ENCODE assay signal across 15 cellular contexts in genomic region chrX:130778773-130779172, GRCh38.
"Had no signal": no experiment of that assay in that cellular context is flagged by ENCODE, and none has a peak within 500 bp of the region (broad histone marks: within the 10 kb centered on the region; RNA-seq: fewer than 3 reads in every experiment).

No MANE protein-coding gene starts in this region.

- H3K27ac Mint-ChIP-seq: activated CD4-positive, alpha-beta memory T cell treated with anti-CD3 and anti-CD28 coated beads for 36 hours; natural killer cell treated with Interleukin-12 subunit alpha and Interleukin-12 subunit beta and Interleukin-15 and Interleukin-18, amount 100 ng/mL, for 72 hours; progenitor cell of endocrine pancreas; stimulated activated memory B cell treated with anti-CD40 and anti-IgM and Interleukin-4, amounts not matched to agents 10 μg/mL and 1 μg/mL and 100 μg/mL, for 72 hours had no signal

- H3K27me3 Mint-ChIP-seq: activated CD4-positive, alpha-beta memory T cell treated with anti-CD3 and anti-CD28 coated beads for 36 hours; progenitor cell of endocrine pancreas; stimulated activated memory B cell treated with anti-CD40 and anti-IgM and Interleukin-4, amounts not matched to agents 10 μg/mL and 1 μg/mL and 100 μg/mL, for 72 hours had no signal

- H3K27ac ChIP-seq: colonic mucosa, right lobe of liver, spleen had no signal

- ATAC-seq: left colon; natural killer cell treated with Interleukin-12 subunit alpha and Interleukin-12 subunit beta and Interleukin-15 and Interleukin-18, amount 100 ng/mL, for 72 hours; right lobe of liver; stimulated activated memory B cell treated with anti-CD40 and anti-IgM and Interleukin-4, amounts not matched to agents 10 μg/mL and 1 μg/mL and 100 μg/mL, for 72 hours had no signal

- DNase-seq: activated CD4-positive, alpha-beta memory T cell treated with anti-CD3 and anti-CD28 coated beads for 36 hours; activated CD8-positive, alpha-beta memory T cell treated with anti-CD3 and anti-CD28 coated beads, Interleukin-2, amount 50 U/mL, for 4 hours; activated naive CD4-positive, alpha-beta T cell; colonic mucosa; effector CD4-positive, alpha-beta T cell; glutamatergic neuron; left colon; occipital lobe; right lobe of liver; spleen; stimulated activated CD4-positive, alpha-beta T cell treated with anti-CD3 and anti-CD28 coated beads, Interleukin-1b, Interleukin-23, amount 100 ng/mL, for 48 hours; T-helper 9 cell had no signal

- H3K4me3 ChIP-seq: colonic mucosa, right lobe of liver, spleen had no signal

- H3K4me1 ChIP-seq: colonic mucosa, right lobe of liver, spleen had no signal

- H3K36me3 ChIP-seq: colonic mucosa, right lobe of liver had no signal

- H3K4me3 Mint-ChIP-seq: activated CD4-positive, alpha-beta memory T cell treated with anti-CD3 and anti-CD28 coated beads for 36 hours; natural killer cell treated with Interleukin-12 subunit alpha and Interleukin-12 subunit beta and Interleukin-15 and Interleukin-18, amount 100 ng/mL, for 72 hours; stimulated activated memory B cell treated with anti-CD40 and anti-IgM and Interleukin-4, amounts not matched to agents 10 μg/mL and 1 μg/mL and 100 μg/mL, for 72 hours had no signal

- H3K9me3 Mint-ChIP-seq: activated CD4-positive, alpha-beta memory T cell treated with anti-CD3 and anti-CD28 coated beads for 36 hours; natural killer cell treated with Interleukin-12 subunit alpha and Interleukin-12 subunit beta and Interleukin-15 and Interleukin-18, amount 100 ng/mL, for 72 hours; stimulated activated memory B cell treated with anti-CD40 and anti-IgM and Interleukin-4, amounts not matched to agents 10 μg/mL and 1 μg/mL and 100 μg/mL, for 72 hours had no signal

- H3K27me3 ChIP-seq: colonic mucosa, right lobe of liver, spleen had no signal

- H3K4me1 Mint-ChIP-seq: stimulated activated memory B cell treated with anti-CD40 and anti-IgM and Interleukin-4, amounts not matched to agents 10 μg/mL and 1 μg/mL and 100 μg/mL, for 72 hours had no signal

- H3K9me3 ChIP-seq: colonic mucosa, right lobe of liver, spleen had no signal
